In the genomic region with DNA sequence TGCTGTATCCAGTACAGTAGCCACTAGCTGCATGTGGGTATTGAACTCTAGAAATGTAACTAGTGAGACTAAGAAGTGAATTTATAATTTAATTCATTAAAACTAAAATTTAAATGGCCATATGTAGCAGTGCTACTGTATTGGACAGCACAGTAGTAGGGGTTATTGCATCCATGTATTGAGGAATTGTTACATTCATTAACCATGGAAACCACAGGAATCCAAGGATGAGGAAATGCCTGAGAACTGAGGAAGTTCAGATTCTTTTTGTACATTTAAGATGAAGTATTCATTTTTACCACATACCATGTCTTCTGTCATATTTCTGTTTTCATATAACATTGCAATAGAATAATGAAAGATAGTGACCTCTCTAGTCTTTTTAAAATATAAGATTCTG, we compare ENCODE assay signal across 7 cellular contexts. TPM values are rescaled to one million over a fixed set of nuclear protein-coding genes. Genes with fewer than 3 reads are reported as not detected.
DNase-seq lines count a peak whose midpoint lies in the region; ATAC-seq and TF ChIP-seq lines count a peak whose summit lies in the region.

No MANE protein-coding gene starts in this region.

- peaks cover 25% of the 10 kb centered on the region for H3F3A ChIP-seq in GM23248 (ENCODE audit: insufficient read depth)

- H3K4me3 Mint-ChIP-seq in endodermal cell: peak overlapping the region; percentile 100

- CTCF ChIA-PET in Panc1 (lab: Charles Lee): no interaction called here

- peak; percentile 89 for DNase-seq in GM23248
- DNase-seq in Panc1 (ENCODE audit: low read depth, low spot score): no peak
- DNase-seq in endodermal cell: no peak
- DNase-seq in psoas muscle: no peak
- no peak for DNase-seq in activated CD8-positive, alpha-beta memory T cell treated with anti-CD3 and anti-CD28 coated beads, Interleukin-2, amount 50 U/mL, for 48 hours
- no peak for DNase-seq in UCSD-AML1 (lab: John Stamatoyannopoulos, UW; ENCODE audit: unreplicated experiment)

- no TSS peak for BruUV-seq in Panc1 (replicated peaks; lab: Mats Ljungman, UMichigan)

- peaks cover 12% of the 10 kb centered on the region for H3K4me1 Mint-ChIP-seq in endodermal cell

- 0 out of 2 replicates have a peak, but pooled peaks cover 3% of the 10 kb centered on the region for H4K20me1 ChIP-seq in GM23248 (ENCODE audit: insufficient read depth)

- intact Hi-C loops in Panc1 (cut with micrococcal nuclease; ENCODE audit: unreplicated experiment) (no loop called here), psoas muscle (cut with DNase I) (no loop called here)

- no peaks in the 10 kb centered on the region for H3K27me3 Mint-ChIP-seq in endodermal cell (ENCODE audit: insufficient read depth)

- ATAC-seq in Panc1 (no peak), psoas muscle (no peak), GM18498 (IDR thresholded peaks at IDR 0.05; ENCODE audit: unreplicated experiment) (no peak)

- H3K36me3 ChIP-seq in GM23248 (ENCODE audit: low read depth) (peaks cover 10% of the 10 kb centered on the region; the same call in 1 of the 2 replicates), Panc1 (ENCODE audit: control insufficient read depth, insufficient read depth, low read length) (peaks cover 7% of the 10 kb centered on the region), endodermal cell (ENCODE audit: control insufficient read depth, insufficient read depth, low read length) (peaks cover 46% of the 10 kb centered on the region), psoas muscle (ENCODE audit: insufficient read depth in 1 of 2, low read depth in 1 of 2) (peaks cover 4 to 14% of the 10 kb centered on the region in 2 donors)

- H3K4me3 ChIP-seq in GM23248: peak overlapping the region; percentile 97
- H3K4me3 ChIP-seq in Panc1 (ENCODE audit: low read depth in 2 of 2, low read length in 2 of 2): peak overlapping the region; percentile 39 to 99; a peak in 3 of 4 replicates
- H3K4me3 ChIP-seq in endodermal cell (ENCODE audit: low read length): peak overlapping the region; percentile 95
- H3K4me3 ChIP-seq in psoas muscle: peak overlapping the region; percentile 82

- peak overlapping the region; percentile 96 for H3K4me2 ChIP-seq in GM23248 (ENCODE audit: unreplicated experiment)

- H3K27ac Mint-ChIP-seq in endodermal cell: no peak overlapping the region

- no peaks in the 10 kb centered on the region for H3K9me3 ChIP-seq in GM23248 (ENCODE audit: low read depth)
- H3K9me3 ChIP-seq in Panc1 (ENCODE audit: control insufficient read depth, insufficient read depth, low read depth, low read length): no peaks in the 10 kb centered on the region; the same call in 1 of the 2 replicates
- peaks cover 22% of the 10 kb centered on the region for H3K9me3 ChIP-seq in endodermal cell (ENCODE audit: control insufficient read depth, low read length)
- peaks cover 5% of the 10 kb centered on the region for H3K9me3 ChIP-seq in psoas muscle

- H3K27ac ChIP-seq in GM23248 (peak overlapping the region; percentile 76), Panc1 (ENCODE audit: low read length) (peak overlapping the region; percentile 63; the same call in 1 of the 2 replicates), endodermal cell (ENCODE audit: low read depth, low read length) (no peak overlapping the region), psoas muscle (no peak overlapping the region)

- H3K9ac ChIP-seq in GM23248 (peak overlapping the region; percentile 93), endodermal cell (ENCODE audit: extremely low read depth, low read length, poor library complexity, severe bottlenecking) (no peak overlapping the region)

- H3K27me3 ChIP-seq in GM23248 (replicated peaks; ENCODE audit: insufficient read depth): no peaks in the 10 kb centered on the region
- H3K27me3 ChIP-seq in Panc1 (ENCODE audit: control insufficient read depth, insufficient read depth, low read length): no peaks in the 10 kb centered on the region
- H3K27me3 ChIP-seq in endodermal cell (ENCODE audit: control insufficient read depth, insufficient read depth, low read length, poor library complexity, severe bottlenecking): no peaks in the 10 kb centered on the region
- H3K27me3 ChIP-seq in psoas muscle (ENCODE audit: insufficient read depth in 3 of 3, low read length in 2 of 3): no peaks in the 10 kb centered on the region

- in situ Hi-C loops in GM23248 (cut with MboI): no loop called here
- in situ Hi-C loops in Panc1 (cut with HindIII; ENCODE audit: low pct_unique_long_range_greater_than_20kb, low sequenced_read_pairs): no loop called here

- H3K79me2 ChIP-seq in GM23248 (ENCODE audit: insufficient read depth): peaks cover 82% of the 10 kb centered on the region

- H3K9me3 Mint-ChIP-seq in endodermal cell: peaks cover 23% of the 10 kb centered on the region

- POLR2A ChIA-PET in Panc1 (lab: Charles Lee): no interaction called here

- H3K4me1 ChIP-seq in GM23248 (ENCODE audit: insufficient read depth) (peaks cover 25% of the 10 kb centered on the region), Panc1 (ENCODE audit: control insufficient read depth, insufficient read depth, low read length) (peaks cover 4% of the 10 kb centered on the region), endodermal cell (ENCODE audit: control insufficient read depth, insufficient read depth, low read length) (peaks cover 4% of the 10 kb centered on the region), psoas muscle (peaks cover 21% of the 10 kb centered on the region)

- no peaks in the 10 kb centered on the region for H3K9me2 ChIP-seq in GM23248 (ENCODE audit: insufficient read depth)

- peaks cover 50% of the 10 kb centered on the region for H3K36me3 Mint-ChIP-seq in endodermal cell (ENCODE audit: low read depth)

- no peak for TF ChIP-seq CTCF in Panc1 (IDR thresholded peaks at IDR 0.05)
- TF ChIP-seq CTCF in endodermal cell (conservative IDR thresholded peaks at IDR 0.05): no peak
- no peak for TF ChIP-seq CTCF in psoas muscle (IDR thresholded peaks at IDR 0.05)

- H2AFZ ChIP-seq in GM23248: no peak overlapping the region

RNA-seq across cellular contexts. Expression of a gene that starts 2.6 kb away (rescaled TPM):
- total RNA-seq in GM23248 (2014; rRNA removed; shearing (Covaris generic)): 10.9 and 14.1 TPM in 2 replicates
- polyA plus RNA-seq in GM23248 (2016; fragmentation: Nextera tagmentation; extraction: Ambion mirVana) (17.6 and 21.4 TPM in 2 replicates), psoas muscle (1 to 10 TPM; 4.1 to 7.6 (median 5.0) TPM)
- total RNA-seq in Panc1 (2021; ENCODE audit: unreplicated experiment) (24.8 TPM), endodermal cell (100 to 1,000 TPM in 1 of 2 donors, 10 to 100 TPM in 1; 85.0 to 103 TPM), psoas muscle (10 to 100 TPM in 1 of 4 donors, 1 to 10 TPM in 3; 6.6 to 10.6 (median 8.3) TPM)
- 7.5 TPM for polyA plus RNA-seq in Panc1 (2012; ENCODE audit: insufficient read length)
- 59.7 TPM for polyA plus RNA-seq in endodermal cell (2013, experiment 1 of 2)
- 59.7 TPM for polyA plus RNA-seq in endodermal cell (2013, experiment 2 of 2)

Comparison
In these comparisons a context has a peak if more than half of its experiments do, and no peak if none do; other contexts are left out.
1. H3K27ac ChIP-seq: peak in GM23248 (single experiment) and Panc1 (single experiment); none in endodermal cell (single experiment) and psoas muscle (single experiment).
2. Peak in every context shown above with its lines, with median percentiles within 50 percentile points of each other: H3K4me3 ChIP-seq.